ENCODE assay signal across 2 cellular contexts in the genomic region with DNA sequence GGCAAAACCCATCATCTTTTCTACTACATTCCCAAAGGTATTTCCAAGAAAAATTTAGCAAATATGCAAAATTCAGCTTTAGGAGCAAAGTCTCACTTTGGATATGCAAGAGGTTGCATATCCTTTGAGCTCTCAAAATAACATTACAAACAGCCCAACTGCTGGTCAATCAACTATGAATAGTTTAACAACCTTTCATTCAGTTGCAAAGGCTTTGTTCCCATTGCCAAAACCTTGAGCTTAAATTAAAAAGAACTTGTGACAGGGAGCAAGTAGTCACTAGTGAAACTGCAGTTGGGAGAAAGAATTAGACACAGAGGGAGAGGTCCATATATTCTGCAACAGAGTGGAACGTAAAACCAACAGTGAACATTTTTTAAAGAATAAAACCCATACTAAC.
TF ChIP-seq lines count a peak whose summit lies in the region.

No MANE protein-coding gene starts in this region.

TF ChIP-seq in H1, 55 proteins besides CTCF, POLR2A, EP300 and RAD21:
- TF ChIP-seq, protein P1, sequence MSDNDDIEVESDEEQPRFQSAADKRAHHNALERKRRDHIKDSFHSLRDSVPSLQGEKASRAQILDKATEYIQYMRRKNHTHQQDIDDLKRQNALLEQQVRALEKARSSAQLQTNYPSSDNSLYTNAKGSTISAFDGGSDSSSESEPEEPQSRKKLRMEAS (IDR thresholded peaks at IDR 0.05), result 0 out of 2 replicates have a peak, but pooled peaks have one; percentile 10
- TF ChIP-seq HDAC2 (IDR thresholded peaks at IDR 0.05; ENCODE audit: borderline replicate concordance in 1 of 2, low read depth in 2 of 2, low read length in 2 of 2) (peak in 1 of 2 experiments; percentile 64; a peak in 1 of 4 replicates), JUND (IDR thresholded peaks at IDR 0.05; ENCODE audit: low read length) (no peak), SP1 (IDR thresholded peaks at IDR 0.05; ENCODE audit: low read depth, low read length) (0 out of 2 replicates have a peak, but pooled peaks have one; percentile 43), POU5F1 (IDR thresholded peaks at IDR 0.05; ENCODE audit: low read depth, low read length) (0 out of 2 replicates have a peak, but pooled peaks have one; percentile 70), TCF12 (IDR thresholded peaks at IDR 0.05; ENCODE audit: low read depth, low read length) (0 out of 2 replicates have a peak, but pooled peaks have one; percentile 58), BACH1 (IDR thresholded peaks at IDR 0.05; ENCODE audit: low read length) (no peak), CTBP2 (IDR thresholded peaks at IDR 0.05; ENCODE audit: borderline replicate concordance, insufficient read depth, insufficient read length, low read length) (no peak), NANOG (IDR thresholded peaks at IDR 0.05; ENCODE audit: insufficient read depth, low read depth, low read length, poor library complexity, severe bottlenecking) (peak; percentile 94), CEBPB (IDR thresholded peaks at IDR 0.05; ENCODE audit: low read depth, low read length) (peak; percentile 7; the same call in 1 of the 2 replicates), BCL11A (IDR thresholded peaks at IDR 0.05; ENCODE audit: low read depth in 2 of 2, low read length in 2 of 2) (peak in 1 of 2 experiments; percentile 61), SIN3A (conservative IDR thresholded peaks at IDR 0.05 in 1 of 2, IDR thresholded peaks at IDR 0.05 in 1 of 2; ENCODE audit: low read depth in 1 of 2, low read length in 2 of 2) (0 out of 4 replicates have a peak, but pooled peaks of 1 of the 2 experiments have one; percentile 36)
- TF ChIP-seq, protein P2, sequence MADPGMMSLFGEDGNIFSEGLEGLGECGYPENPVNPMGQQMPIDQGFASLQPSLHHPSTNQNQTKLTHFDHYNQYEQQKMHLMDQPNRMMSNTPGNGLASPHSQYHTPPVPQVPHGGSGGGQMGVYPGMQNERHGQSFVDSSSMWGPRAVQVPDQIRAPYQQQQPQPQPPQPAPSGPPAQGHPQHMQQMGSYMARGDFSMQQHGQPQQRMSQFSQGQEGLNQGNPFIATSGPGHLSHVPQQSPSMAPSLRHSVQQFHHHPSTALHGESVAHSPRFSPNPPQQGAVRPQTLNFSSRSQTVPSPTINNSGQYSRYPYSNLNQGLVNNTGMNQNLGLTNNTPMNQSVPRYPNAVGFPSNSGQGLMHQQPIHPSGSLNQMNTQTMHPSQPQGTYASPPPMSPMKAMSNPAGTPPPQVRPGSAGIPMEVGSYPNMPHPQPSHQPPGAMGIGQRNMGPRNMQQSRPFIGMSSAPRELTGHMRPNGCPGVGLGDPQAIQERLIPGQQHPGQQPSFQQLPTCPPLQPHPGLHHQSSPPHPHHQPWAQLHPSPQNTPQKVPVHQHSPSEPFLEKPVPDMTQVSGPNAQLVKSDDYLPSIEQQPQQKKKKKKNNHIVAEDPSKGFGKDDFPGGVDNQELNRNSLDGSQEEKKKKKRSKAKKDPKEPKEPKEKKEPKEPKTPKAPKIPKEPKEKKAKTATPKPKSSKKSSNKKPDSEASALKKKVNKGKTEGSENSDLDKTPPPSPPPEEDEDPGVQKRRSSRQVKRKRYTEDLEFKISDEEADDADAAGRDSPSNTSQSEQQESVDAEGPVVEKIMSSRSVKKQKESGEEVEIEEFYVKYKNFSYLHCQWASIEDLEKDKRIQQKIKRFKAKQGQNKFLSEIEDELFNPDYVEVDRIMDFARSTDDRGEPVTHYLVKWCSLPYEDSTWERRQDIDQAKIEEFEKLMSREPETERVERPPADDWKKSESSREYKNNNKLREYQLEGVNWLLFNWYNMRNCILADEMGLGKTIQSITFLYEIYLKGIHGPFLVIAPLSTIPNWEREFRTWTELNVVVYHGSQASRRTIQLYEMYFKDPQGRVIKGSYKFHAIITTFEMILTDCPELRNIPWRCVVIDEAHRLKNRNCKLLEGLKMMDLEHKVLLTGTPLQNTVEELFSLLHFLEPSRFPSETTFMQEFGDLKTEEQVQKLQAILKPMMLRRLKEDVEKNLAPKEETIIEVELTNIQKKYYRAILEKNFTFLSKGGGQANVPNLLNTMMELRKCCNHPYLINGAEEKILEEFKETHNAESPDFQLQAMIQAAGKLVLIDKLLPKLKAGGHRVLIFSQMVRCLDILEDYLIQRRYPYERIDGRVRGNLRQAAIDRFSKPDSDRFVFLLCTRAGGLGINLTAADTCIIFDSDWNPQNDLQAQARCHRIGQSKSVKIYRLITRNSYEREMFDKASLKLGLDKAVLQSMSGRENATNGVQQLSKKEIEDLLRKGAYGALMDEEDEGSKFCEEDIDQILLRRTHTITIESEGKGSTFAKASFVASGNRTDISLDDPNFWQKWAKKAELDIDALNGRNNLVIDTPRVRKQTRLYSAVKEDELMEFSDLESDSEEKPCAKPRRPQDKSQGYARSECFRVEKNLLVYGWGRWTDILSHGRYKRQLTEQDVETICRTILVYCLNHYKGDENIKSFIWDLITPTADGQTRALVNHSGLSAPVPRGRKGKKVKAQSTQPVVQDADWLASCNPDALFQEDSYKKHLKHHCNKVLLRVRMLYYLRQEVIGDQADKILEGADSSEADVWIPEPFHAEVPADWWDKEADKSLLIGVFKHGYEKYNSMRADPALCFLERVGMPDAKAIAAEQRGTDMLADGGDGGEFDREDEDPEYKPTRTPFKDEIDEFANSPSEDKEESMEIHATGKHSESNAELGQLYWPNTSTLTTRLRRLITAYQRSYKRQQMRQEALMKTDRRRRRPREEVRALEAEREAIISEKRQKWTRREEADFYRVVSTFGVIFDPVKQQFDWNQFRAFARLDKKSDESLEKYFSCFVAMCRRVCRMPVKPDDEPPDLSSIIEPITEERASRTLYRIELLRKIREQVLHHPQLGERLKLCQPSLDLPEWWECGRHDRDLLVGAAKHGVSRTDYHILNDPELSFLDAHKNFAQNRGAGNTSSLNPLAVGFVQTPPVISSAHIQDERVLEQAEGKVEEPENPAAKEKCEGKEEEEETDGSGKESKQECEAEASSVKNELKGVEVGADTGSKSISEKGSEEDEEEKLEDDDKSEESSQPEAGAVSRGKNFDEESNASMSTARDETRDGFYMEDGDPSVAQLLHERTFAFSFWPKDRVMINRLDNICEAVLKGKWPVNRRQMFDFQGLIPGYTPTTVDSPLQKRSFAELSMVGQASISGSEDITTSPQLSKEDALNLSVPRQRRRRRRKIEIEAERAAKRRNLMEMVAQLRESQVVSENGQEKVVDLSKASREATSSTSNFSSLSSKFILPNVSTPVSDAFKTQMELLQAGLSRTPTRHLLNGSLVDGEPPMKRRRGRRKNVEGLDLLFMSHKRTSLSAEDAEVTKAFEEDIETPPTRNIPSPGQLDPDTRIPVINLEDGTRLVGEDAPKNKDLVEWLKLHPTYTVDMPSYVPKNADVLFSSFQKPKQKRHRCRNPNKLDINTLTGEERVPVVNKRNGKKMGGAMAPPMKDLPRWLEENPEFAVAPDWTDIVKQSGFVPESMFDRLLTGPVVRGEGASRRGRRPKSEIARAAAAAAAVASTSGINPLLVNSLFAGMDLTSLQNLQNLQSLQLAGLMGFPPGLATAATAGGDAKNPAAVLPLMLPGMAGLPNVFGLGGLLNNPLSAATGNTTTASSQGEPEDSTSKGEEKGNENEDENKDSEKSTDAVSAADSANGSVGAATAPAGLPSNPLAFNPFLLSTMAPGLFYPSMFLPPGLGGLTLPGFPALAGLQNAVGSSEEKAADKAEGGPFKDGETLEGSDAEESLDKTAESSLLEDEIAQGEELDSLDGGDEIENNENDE (IDR thresholded peaks at IDR 0.05; ENCODE audit: insufficient replicate concordance, low read length), result peak; percentile 92

TF ChIP-seq in neural cell, 6 proteins besides CTCF, POLR2A, EP300 and RAD21:
- TF ChIP-seq POLR2AphosphoS5 (IDR thresholded peaks at IDR 0.05), result no peak
- no peak for TF ChIP-seq MXI1 (conservative IDR thresholded peaks at IDR 0.05; ENCODE audit: poor library complexity, severe bottlenecking)
- no peak for TF ChIP-seq TAF1 (IDR thresholded peaks at IDR 0.05; ENCODE audit: low read depth)
- TF ChIP-seq SMC3 (conservative IDR thresholded peaks at IDR 0.05; ENCODE audit: poor library complexity), result no peak
- no peak for TF ChIP-seq EZH2 (IDR thresholded peaks at IDR 0.05; ENCODE audit: borderline replicate concordance, insufficient read depth, low read length, poor library complexity, severe bottlenecking)
- TF ChIP-seq, protein P3, sequence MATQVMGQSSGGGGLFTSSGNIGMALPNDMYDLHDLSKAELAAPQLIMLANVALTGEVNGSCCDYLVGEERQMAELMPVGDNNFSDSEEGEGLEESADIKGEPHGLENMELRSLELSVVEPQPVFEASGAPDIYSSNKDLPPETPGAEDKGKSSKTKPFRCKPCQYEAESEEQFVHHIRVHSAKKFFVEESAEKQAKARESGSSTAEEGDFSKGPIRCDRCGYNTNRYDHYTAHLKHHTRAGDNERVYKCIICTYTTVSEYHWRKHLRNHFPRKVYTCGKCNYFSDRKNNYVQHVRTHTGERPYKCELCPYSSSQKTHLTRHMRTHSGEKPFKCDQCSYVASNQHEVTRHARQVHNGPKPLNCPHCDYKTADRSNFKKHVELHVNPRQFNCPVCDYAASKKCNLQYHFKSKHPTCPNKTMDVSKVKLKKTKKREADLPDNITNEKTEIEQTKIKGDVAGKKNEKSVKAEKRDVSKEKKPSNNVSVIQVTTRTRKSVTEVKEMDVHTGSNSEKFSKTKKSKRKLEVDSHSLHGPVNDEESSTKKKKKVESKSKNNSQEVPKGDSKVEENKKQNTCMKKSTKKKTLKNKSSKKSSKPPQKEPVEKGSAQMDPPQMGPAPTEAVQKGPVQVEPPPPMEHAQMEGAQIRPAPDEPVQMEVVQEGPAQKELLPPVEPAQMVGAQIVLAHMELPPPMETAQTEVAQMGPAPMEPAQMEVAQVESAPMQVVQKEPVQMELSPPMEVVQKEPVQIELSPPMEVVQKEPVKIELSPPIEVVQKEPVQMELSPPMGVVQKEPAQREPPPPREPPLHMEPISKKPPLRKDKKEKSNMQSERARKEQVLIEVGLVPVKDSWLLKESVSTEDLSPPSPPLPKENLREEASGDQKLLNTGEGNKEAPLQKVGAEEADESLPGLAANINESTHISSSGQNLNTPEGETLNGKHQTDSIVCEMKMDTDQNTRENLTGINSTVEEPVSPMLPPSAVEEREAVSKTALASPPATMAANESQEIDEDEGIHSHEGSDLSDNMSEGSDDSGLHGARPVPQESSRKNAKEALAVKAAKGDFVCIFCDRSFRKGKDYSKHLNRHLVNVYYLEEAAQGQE (IDR thresholded peaks at IDR 0.05; ENCODE audit: borderline replicate concordance), result no peak
